1 cellular context compared by ENCODE assay signal in the genomic region with DNA sequence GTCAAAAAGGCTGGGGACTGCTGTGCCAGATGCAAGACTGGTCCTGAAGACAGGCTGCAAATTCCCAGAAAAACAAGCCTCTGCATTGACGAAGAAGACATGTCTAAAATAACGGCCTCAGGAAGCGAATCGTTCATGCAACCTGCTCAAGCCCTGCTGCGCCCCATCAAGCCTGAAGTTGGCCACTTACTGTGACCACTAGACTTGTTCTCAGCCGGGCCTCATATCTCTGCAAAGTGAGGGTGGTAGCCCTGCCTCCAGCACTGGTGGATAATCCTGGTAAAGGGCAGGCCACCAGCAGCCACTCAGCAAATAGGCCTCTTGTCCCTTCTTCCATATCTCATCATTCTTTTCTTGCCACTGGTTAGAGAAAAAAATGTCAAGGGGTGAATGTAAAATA.
TF ChIP-seq lines count a peak whose summit lies in the region.

No MANE protein-coding gene starts in this region.

TF ChIP-seq in WTC11, 78 proteins besides CTCF, POLR2A, EP300 and RAD21 (continued from another document):
- TF ChIP-seq ZBTB21 (CRISPR knock-in tag; IDR thresholded peaks at IDR 0.05; ENCODE audit: borderline replicate concordance) (no peak), TEAD4 (CRISPR knock-in tag; IDR thresholded peaks at IDR 0.05) (no peak), ZNF219 (CRISPR knock-in tag; IDR thresholded peaks at IDR 0.05; ENCODE audit: borderline replicate concordance) (no peak), OVOL2 (CRISPR knock-in tag; IDR thresholded peaks at IDR 0.05; ENCODE audit: borderline replicate concordance) (no peak), GABPB1 (CRISPR knock-in tag; IDR thresholded peaks at IDR 0.05) (no peak), ZNF671 (CRISPR knock-in tag; IDR thresholded peaks at IDR 0.05) (no peak), NR2C2 (CRISPR knock-in tag; IDR thresholded peaks at IDR 0.05) (no peak), NFYB (CRISPR knock-in tag; conservative IDR thresholded peaks at IDR 0.05; ENCODE audit: low read depth) (no peak)
- TF ChIP-seq, protein P1, sequence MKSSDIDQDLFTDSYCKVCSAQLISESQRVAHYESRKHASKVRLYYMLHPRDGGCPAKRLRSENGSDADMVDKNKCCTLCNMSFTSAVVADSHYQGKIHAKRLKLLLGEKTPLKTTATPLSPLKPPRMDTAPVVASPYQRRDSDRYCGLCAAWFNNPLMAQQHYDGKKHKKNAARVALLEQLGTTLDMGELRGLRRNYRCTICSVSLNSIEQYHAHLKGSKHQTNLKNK (CRISPR knock-in tag; IDR thresholded peaks at IDR 0.05): no peak
- TF ChIP-seq, protein P2, sequence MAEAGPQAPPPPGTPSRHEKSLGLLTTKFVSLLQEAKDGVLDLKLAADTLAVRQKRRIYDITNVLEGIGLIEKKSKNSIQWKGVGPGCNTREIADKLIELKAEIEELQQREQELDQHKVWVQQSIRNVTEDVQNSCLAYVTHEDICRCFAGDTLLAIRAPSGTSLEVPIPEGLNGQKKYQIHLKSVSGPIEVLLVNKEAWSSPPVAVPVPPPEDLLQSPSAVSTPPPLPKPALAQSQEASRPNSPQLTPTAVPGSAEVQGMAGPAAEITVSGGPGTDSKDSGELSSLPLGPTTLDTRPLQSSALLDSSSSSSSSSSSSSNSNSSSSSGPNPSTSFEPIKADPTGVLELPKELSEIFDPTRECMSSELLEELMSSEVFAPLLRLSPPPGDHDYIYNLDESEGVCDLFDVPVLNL (CRISPR knock-in tag; IDR thresholded peaks at IDR 0.05; ENCODE audit: borderline replicate concordance, low read depth): no peak
- TF ChIP-seq, protein P3, sequence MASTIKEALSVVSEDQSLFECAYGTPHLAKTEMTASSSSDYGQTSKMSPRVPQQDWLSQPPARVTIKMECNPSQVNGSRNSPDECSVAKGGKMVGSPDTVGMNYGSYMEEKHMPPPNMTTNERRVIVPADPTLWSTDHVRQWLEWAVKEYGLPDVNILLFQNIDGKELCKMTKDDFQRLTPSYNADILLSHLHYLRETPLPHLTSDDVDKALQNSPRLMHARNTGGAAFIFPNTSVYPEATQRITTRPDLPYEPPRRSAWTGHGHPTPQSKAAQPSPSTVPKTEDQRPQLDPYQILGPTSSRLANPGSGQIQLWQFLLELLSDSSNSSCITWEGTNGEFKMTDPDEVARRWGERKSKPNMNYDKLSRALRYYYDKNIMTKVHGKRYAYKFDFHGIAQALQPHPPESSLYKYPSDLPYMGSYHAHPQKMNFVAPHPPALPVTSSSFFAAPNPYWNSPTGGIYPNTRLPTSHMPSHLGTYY (CRISPR knock-in tag; IDR thresholded peaks at IDR 0.05): no peak
- TF ChIP-seq, protein P4, sequence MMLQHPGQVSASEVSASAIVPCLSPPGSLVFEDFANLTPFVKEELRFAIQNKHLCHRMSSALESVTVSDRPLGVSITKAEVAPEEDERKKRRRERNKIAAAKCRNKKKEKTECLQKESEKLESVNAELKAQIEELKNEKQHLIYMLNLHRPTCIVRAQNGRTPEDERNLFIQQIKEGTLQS (CRISPR knock-in tag; conservative IDR thresholded peaks at IDR 0.05): no peak
- TF ChIP-seq, protein P5, sequence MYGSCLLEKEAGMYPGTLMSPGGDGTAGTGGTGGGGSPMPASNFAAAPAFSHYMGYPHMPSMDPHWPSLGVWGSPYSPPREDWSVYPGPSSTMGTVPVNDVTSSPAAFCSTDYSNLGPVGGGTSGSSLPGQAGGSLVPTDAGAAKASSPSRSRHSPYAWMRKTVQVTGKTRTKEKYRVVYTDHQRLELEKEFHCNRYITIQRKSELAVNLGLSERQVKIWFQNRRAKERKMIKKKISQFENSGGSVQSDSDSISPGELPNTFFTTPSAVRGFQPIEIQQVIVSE (CRISPR knock-in tag; IDR thresholded peaks at IDR 0.05; ENCODE audit: borderline replicate concordance): no peak
